In the genomic region with DNA sequence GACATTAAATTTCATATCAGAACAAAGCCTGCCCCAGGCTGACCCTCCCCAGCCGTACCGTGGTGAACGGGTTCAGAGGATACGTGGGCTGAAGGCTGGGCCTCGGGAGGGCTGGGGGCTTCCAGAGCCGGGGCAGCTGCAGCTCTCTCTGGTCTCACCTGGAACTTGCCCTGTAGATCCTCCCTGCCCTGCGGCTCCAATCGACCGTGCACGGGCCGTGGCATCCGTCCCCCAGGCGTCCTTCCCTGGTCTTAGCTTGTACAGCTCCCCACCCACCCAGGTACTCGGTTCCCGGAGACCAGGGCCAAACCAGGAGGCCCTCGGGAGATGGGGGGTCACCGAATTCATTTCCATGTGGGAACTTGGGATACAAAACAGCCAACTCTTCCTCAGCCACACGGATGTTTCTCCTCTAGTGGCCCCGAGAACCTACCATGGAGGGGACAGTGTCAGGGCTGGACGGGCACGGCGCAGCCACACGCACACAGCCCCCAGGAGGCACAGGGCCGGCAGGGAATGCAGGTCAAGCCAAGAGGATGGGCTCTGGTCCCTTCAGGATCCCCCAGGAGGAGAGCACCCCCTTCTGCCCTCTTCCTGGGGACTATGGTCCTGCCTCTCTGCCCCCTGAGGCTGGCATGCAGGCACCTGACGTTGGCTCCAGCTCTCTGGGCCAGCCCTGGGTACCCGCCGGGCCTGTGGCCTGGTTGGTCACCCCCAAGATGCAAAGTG, we compare ENCODE assay signal across 19 cellular contexts. TPM values are rescaled to one million over a fixed set of nuclear protein-coding genes. Genes with fewer than 3 reads are reported as not detected.
A peak's percentile ranks its signal among the peaks of the same experiment; 100 is the strongest.
DNase-seq lines count a peak whose midpoint lies in the region; ATAC-seq and TF ChIP-seq lines count a peak whose summit lies in the region.
"Had no signal": no experiment of that assay in that cellular context is flagged by ENCODE, and none has a peak within 500 bp of the region (broad histone marks: within the 10 kb centered on the region; RNA-seq: fewer than 3 reads in every experiment).

No MANE protein-coding gene starts in this region.

- H3K4me3 Mint-ChIP-seq in activated T-cell treated with anti-CD3 and anti-CD28 coated beads, Interleukin-2, amount 50 U/mL, for 24 hours = no peak overlapping the region
- H3K4me3 Mint-ChIP-seq in Calu3 (ENCODE audit: low read depth, unreplicated experiment) = no peak overlapping the region
- H3K4me3 Mint-ChIP-seq in central memory CD8-positive, alpha-beta T cell = peak overlapping the region; percentile 72
- H3K4me3 Mint-ChIP-seq: CD14-positive monocyte had no signal

- 0 out of 2 replicates have a peak, but pooled peaks cover under 1% of the 10 kb centered on the region for H3K36me3 ChIP-seq in SK-N-MC (ENCODE audit: insufficient read depth, low read length)
- H3K36me3 ChIP-seq in adrenal gland (replicated peaks in 1 of 2) = no peaks in the 10 kb centered on the region

- peaks cover 25% of the 10 kb centered on the region for H3K4me1 Mint-ChIP-seq in activated T-cell treated with anti-CD3 and anti-CD28 coated beads, Interleukin-2, amount 50 U/mL, for 24 hours (ENCODE audit: low read depth)
- H3K4me1 Mint-ChIP-seq in Calu3 (ENCODE audit: low read depth, unreplicated experiment) = peaks cover 8% of the 10 kb centered on the region
- peaks cover 22% of the 10 kb centered on the region for H3K4me1 Mint-ChIP-seq in central memory CD8-positive, alpha-beta T cell

- H3K27me3 Mint-ChIP-seq in activated T-cell treated with anti-CD3 and anti-CD28 coated beads, Interleukin-2, amount 50 U/mL, for 24 hours = no peaks in the 10 kb centered on the region
- no peaks in the 10 kb centered on the region for H3K27me3 Mint-ChIP-seq in Calu3 (ENCODE audit: unreplicated experiment)
- H3K27me3 Mint-ChIP-seq in central memory CD8-positive, alpha-beta T cell = no peaks in the 10 kb centered on the region

- H3K9me3 ChIP-seq in SK-N-MC (ENCODE audit: low read depth, low read length) = no peaks in the 10 kb centered on the region
- no peaks in the 10 kb centered on the region for H3K9me3 ChIP-seq in adrenal gland (replicated peaks in 1 of 3)
- H3K9me3 ChIP-seq: Caco-2, MG63 had no signal

- H3K9ac ChIP-seq in SK-N-MC (ENCODE audit: insufficient read length) = no peak overlapping the region
- H3K9ac ChIP-seq: GM23248 had no signal

- H3K27ac Mint-ChIP-seq in activated T-cell treated with anti-CD3 and anti-CD28 coated beads, Interleukin-2, amount 50 U/mL, for 24 hours = peak overlapping the region; percentile 47
- H3K27ac Mint-ChIP-seq in Calu3 (ENCODE audit: unreplicated experiment) = peak overlapping the region; percentile 25
- H3K27ac Mint-ChIP-seq in central memory CD8-positive, alpha-beta T cell (ENCODE audit: low read depth) = no peak overlapping the region

- CTCF ChIA-PET in Calu3 (lab: Charles Lee) = interaction anchor here (0.5 kb wide), 1 partner anchor 596 kb away, joined by 5 read pairs; no protein-coding TSS in a partner anchor

- no peak overlapping the region for H3K4me3 ChIP-seq in SK-N-MC
- H3K4me3 ChIP-seq in adrenal gland = no peak overlapping the region
- H3K4me3 ChIP-seq: GM23248, MG63 had no signal

- peak overlapping the region; percentile 31; the same call in 1 of the 2 replicates for H3K27ac ChIP-seq in SK-N-MC
- H3K27ac ChIP-seq in adrenal gland = no peak overlapping the region
- H3K27ac ChIP-seq: 22Rv1, GM23248 had no signal

- no peak for TF ChIP-seq POLR2A in adrenal gland (IDR thresholded peaks at IDR 0.05)

- no peaks in the 10 kb centered on the region for H3K9me3 Mint-ChIP-seq in activated T-cell treated with anti-CD3 and anti-CD28 coated beads, Interleukin-2, amount 50 U/mL, for 24 hours
- no peaks in the 10 kb centered on the region for H3K9me3 Mint-ChIP-seq in Calu3 (ENCODE audit: low read depth, unreplicated experiment)
- no peaks in the 10 kb centered on the region for H3K9me3 Mint-ChIP-seq in central memory CD8-positive, alpha-beta T cell

- H3K27me3 ChIP-seq in adrenal gland = peaks cover 7% of the 10 kb centered on the region
- H3K27me3 ChIP-seq: MG63 had no signal

- H3K36me3 Mint-ChIP-seq in activated T-cell treated with anti-CD3 and anti-CD28 coated beads, Interleukin-2, amount 50 U/mL, for 24 hours (ENCODE audit: low read depth) = peaks cover 32% of the 10 kb centered on the region
- peaks cover 73% of the 10 kb centered on the region for H3K36me3 Mint-ChIP-seq in Calu3 (ENCODE audit: insufficient read depth, unreplicated experiment)
- H3K36me3 Mint-ChIP-seq in central memory CD8-positive, alpha-beta T cell (ENCODE audit: insufficient read depth) = peaks cover 2% of the 10 kb centered on the region

- no peak for ATAC-seq in central memory CD8-positive, alpha-beta T cell (replicated peaks; ENCODE audit: extremely low read depth, poor library complexity, severe bottlenecking)

- peaks cover 15 to 19% of the 10 kb centered on the region in 2 donors for H3K4me1 ChIP-seq in adrenal gland (replicated peaks in 1 of 2)

- DNase-seq in activated T-cell treated with anti-CD3 and anti-CD28 coated beads, Interleukin-2, amount 50 U/mL, for 24 hours = no peak
- no peak for DNase-seq in activated T-cell treated with anti-CD3 and anti-CD28 coated beads, Interleukin-2, amount 50 U/mL, for 1 hour
- DNase-seq in Calu3 (no peak), SK-N-MC (ENCODE audit: low read depth, low spot score) (no peak), adrenal gland (no peak), AG08396 (ENCODE audit: low spot score) (no peak), NCI-H82 (lab: John Stamatoyannopoulos, UW) (no peak)
- DNase-seq in central memory CD8-positive, alpha-beta T cell (ENCODE audit: low spot score in 2 of 2) = no peak
- DNase-seq: Caco-2, GM23248, MG63, NCI-H1092, NCI-H1694, NCI-H2107, NCI-H2227 treated with DMSO at 0.1 percent for 48 hours, NCI-H526 had no signal

- 87 to 92% (median 91%) methylated on average over 15 to 27 of the region's 27 CpGs for WGBS in adrenal gland, 4 donors

- no TSS peak for BruUV-seq in Calu3 (replicated peaks; lab: Mats Ljungman, UMichigan)

- TF ChIP-seq CTCF in Calu3 (IDR thresholded peaks at IDR 0.05; ENCODE audit: unreplicated experiment) = no peak
- TF ChIP-seq CTCF in adrenal gland (IDR thresholded peaks at IDR 0.05) = no peak

- intact Hi-C loops in Calu3 (cut with micrococcal nuclease; ENCODE audit: unreplicated experiment) (loop anchor here (10.0 kb wide), 1 partner anchor 70 kb away; no protein-coding TSS in a partner anchor), adrenal gland (cut with DNase I) (no loop called here)

RNA-seq across cellular contexts. Expression of gene B3GALT6, which starts 3.1 kb away (rescaled TPM):
- 23.4 and 25.9 TPM in 2 replicates for total RNA-seq in Calu3 (2022)
- 10 to 100 TPM; 11.7 to 39.4 (median 18.5) TPM for total RNA-seq in adrenal gland
- 10 to 100 TPM in 2 of 3 donors, 1 to 10 TPM in 1; 7.2 to 14.1 (median 10.3) TPM for polyA plus RNA-seq in adrenal gland

RNA-seq across cellular contexts. Expression of gene SDF4, which starts 3.4 kb away (rescaled TPM):
- 128 and 161 TPM in 2 replicates for total RNA-seq in Calu3 (2022)
- total RNA-seq in adrenal gland = 100 to 1,000 TPM; 106 to 221 (median 176) TPM
- polyA plus RNA-seq in adrenal gland = 100 to 1,000 TPM; 129 to 131 (median 130) TPM

RNA-seq across cellular contexts. Expression of gene C1QTNF12, which starts 11.3 kb away (rescaled TPM):
- total RNA-seq in Calu3 (2022) = 2.0 and 4.2 TPM in 2 replicates
- 1 to 10 TPM in 4 of 8 donors, under 1 TPM in 2, not detected in 2; 0.28 to 2.6 (median 1.2) TPM for total RNA-seq in adrenal gland
- polyA plus RNA-seq in adrenal gland = 1 to 10 TPM in 2 of 3 donors, not detected in 1; 3.0 to 4.3 TPM
- total RNA-seq: RPMI7951 had no signal
- polyA plus RNA-seq: CD14-positive monocyte had no signal

RNA-seq across cellular contexts. Expression of gene TNFRSF4, which starts 21.2 kb away (rescaled TPM):
- total RNA-seq in Calu3 (2022) = not detected in 2 replicates
- 1 to 10 TPM in 4 of 8 donors, under 1 TPM in 3, not detected in 1; 0.32 to 2.7 (median 1.1) TPM for total RNA-seq in adrenal gland
- 1 to 10 TPM in 2 of 3 donors, not detected in 1; 4.7 to 6.9 TPM for polyA plus RNA-seq in adrenal gland
- total RNA-seq: Caco-2, GM23248, RPMI7951 had no signal
- polyA plus RNA-seq: CD14-positive monocyte, GM23248 had no signal

RNA-seq across cellular contexts. Expression of gene TNFRSF18, which starts 28.8 kb away (rescaled TPM):
- 0.66 TPM in 1 of 2 replicates, not detected in the other for total RNA-seq in Calu3 (2022)
- under 1 TPM in 3 of 8 donors, not detected in 5; 0.27 to 0.90 (median 0.39) TPM for total RNA-seq in adrenal gland
- 1 to 10 TPM in 1 of 3 donors, under 1 TPM in 1, not detected in 1; 0.64 to 1.5 TPM for polyA plus RNA-seq in adrenal gland
- total RNA-seq: Caco-2, GM23248, RPMI7951 had no signal
- polyA plus RNA-seq: CD14-positive monocyte, GM23248 had no signal
